1 cellular context compared by ENCODE assay signal in genomic region chr11:65291613-65292012, GRCh38.
TF ChIP-seq lines count a peak whose summit lies in the region.

No MANE protein-coding gene starts in this region.

TF ChIP-seq in GM12878, 131 proteins besides CTCF, POLR2A, EP300 and RAD21:
- TF ChIP-seq NRF1 (conservative IDR thresholded peaks at IDR 0.05; ENCODE audit: low read depth, low read length), result no peak
- TF ChIP-seq HCFC1 (IDR thresholded peaks at IDR 0.05; ENCODE audit: low read length), result no peak
- no peak for TF ChIP-seq TCF12 (IDR thresholded peaks at IDR 0.05; ENCODE audit: low read depth, low read length)
- TF ChIP-seq EED (IDR thresholded peaks at IDR 0.05; ENCODE audit: low read depth), result no peak
- TF ChIP-seq TCF3 (IDR thresholded peaks at IDR 0.05; ENCODE audit: borderline replicate concordance, insufficient read depth, low read depth, low read length), result no peak
- no peak for TF ChIP-seq BMI1 (IDR thresholded peaks at IDR 0.05; ENCODE audit: borderline replicate concordance)
- no peak for TF ChIP-seq ZBED1 (IDR thresholded peaks at IDR 0.05; ENCODE audit: borderline replicate concordance)
- no peak for TF ChIP-seq ZNF622 (IDR thresholded peaks at IDR 0.05)
- TF ChIP-seq, protein P1, sequence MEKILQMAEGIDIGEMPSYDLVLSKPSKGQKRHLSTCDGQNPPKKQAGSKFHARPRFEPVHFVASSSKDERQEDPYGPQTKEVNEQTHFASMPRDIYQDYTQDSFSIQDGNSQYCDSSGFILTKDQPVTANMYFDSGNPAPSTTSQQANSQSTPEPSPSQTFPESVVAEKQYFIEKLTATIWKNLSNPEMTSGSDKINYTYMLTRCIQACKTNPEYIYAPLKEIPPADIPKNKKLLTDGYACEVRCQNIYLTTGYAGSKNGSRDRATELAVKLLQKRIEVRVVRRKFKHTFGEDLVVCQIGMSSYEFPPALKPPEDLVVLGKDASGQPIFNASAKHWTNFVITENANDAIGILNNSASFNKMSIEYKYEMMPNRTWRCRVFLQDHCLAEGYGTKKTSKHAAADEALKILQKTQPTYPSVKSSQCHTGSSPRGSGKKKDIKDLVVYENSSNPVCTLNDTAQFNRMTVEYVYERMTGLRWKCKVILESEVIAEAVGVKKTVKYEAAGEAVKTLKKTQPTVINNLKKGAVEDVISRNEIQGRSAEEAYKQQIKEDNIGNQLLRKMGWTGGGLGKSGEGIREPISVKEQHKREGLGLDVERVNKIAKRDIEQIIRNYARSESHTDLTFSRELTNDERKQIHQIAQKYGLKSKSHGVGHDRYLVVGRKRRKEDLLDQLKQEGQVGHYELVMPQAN (conservative IDR thresholded peaks at IDR 0.05), result no peak
